ENCODE assay signal across 20 cellular contexts in the genomic region with DNA sequence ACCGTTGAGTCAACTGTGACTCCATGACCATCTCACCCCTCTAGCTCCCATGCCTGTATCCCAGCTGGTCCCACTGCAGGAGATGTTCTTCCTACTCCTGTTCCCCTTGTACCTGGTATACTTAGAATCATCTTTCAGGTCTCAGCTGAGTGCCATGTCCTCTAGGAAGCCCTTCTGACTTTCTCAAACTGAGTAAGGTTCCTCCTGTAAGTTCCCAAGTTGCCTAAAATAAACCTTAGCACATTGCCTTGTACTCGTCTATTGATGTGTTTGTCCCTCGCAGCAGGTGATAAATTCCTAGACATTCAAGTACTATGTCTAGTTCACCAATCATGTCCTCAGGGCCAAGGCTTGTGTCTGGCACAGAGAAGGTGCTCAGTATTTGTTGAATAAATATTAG. TPM values are rescaled to one million over a fixed set of nuclear protein-coding genes. Genes with fewer than 3 reads are reported as not detected.
DNase-seq lines count a peak whose midpoint lies in the region; ATAC-seq, FAIRE-seq and TF ChIP-seq lines count a peak whose summit lies in the region.
"Had no signal": no experiment of that assay in that cellular context is flagged by ENCODE, and none has a peak within 500 bp of the region (broad histone marks: within the 10 kb centered on the region; RNA-seq: fewer than 3 reads in every experiment).

No MANE protein-coding gene starts in this region.

- H3K4me1 ChIP-seq in heart right ventricle (peaks cover 0 to 35% (median 7%) of the 10 kb centered on the region in 9 donors), HEK293 (ENCODE audit: control insufficient read depth, insufficient read depth, low read length) (no peaks in the 10 kb centered on the region), neutrophil (ENCODE audit: control insufficient read depth in 1 of 2, insufficient read depth in 1 of 2, low read depth in 1 of 2, low read length in 1 of 2) (peaks cover 56 to 63% of the 10 kb centered on the region in 2 experiments)
- H3K4me1 ChIP-seq: BE2C, HAP-1 had no signal

- H3K27me3 ChIP-seq in heart right ventricle (no peaks in the 10 kb centered on the region), neutrophil (no peaks in the 10 kb centered on the region)
- H3K27me3 ChIP-seq: BE2C had no signal

- intact Hi-C loops in heart right ventricle (cut with DNase I) (no loop called here), cardiac septum (cut with DNase I) (no loop called here)

- no peak for TF ChIP-seq CTCF in heart right ventricle (IDR thresholded peaks at IDR 0.05)
- no peak for TF ChIP-seq CTCF in HEK293 (tag by site-specific recombination; IDR thresholded peaks at IDR 0.05)
- no peak for TF ChIP-seq CTCF in neutrophil (IDR thresholded peaks at IDR 0.05)

- peak overlapping the region in 9 of 10 donors; percentile 36 to 92 (median 74) for H3K27ac ChIP-seq in heart right ventricle
- H3K27ac ChIP-seq in HEK293 (ENCODE audit: extremely low read depth, low read depth, low read length), result no peak overlapping the region
- peak overlapping the region; percentile 86 for H3K27ac ChIP-seq in neutrophil
- H3K27ac ChIP-seq: C4-2B had no signal

- POLR2A ChIA-PET in HEK293 (lab: Yijun Ruan, JAX), result no interaction called here

- no peak for ATAC-seq in heart right ventricle
- ATAC-seq in HG02973 (IDR thresholded peaks at IDR 0.05; ENCODE audit: unreplicated experiment), result no peak
- ATAC-seq: CD8-positive, alpha-beta T cell had no signal

- H3K9me3 ChIP-seq in heart right ventricle (no peaks in the 10 kb centered on the region), HEK293 (ENCODE audit: control insufficient read depth, insufficient read depth, low read depth, low read length) (no peaks in the 10 kb centered on the region), neutrophil (no peaks in the 10 kb centered on the region)
- H3K9me3 ChIP-seq: BE2C, HAP-1 had no signal

- H3K4me3 ChIP-seq in heart right ventricle (no peak overlapping the region), HEK293 (ENCODE audit: low read depth, low read length) (no peak overlapping the region), neutrophil (ENCODE audit: low read depth in 1 of 2, low read length in 1 of 2) (no peak overlapping the region)
- H3K4me3 ChIP-seq: HAP-1 had no signal

- peak; percentile 20 for FAIRE-seq in GM12891 (lab: Jason Lieb, UNC)
- FAIRE-seq: D721Med, G401.6, GM12892, H1 had no signal

- TF ChIP-seq POLR2A in GM12891 (IDR thresholded peaks at IDR 0.05; ENCODE audit: low read depth, low read length), result no peak

- DNase-seq in heart right ventricle, result no peak
- DNase-seq in cardiac septum (ENCODE audit: low spot score), result no peak
- no peak for DNase-seq in GM12891 (ENCODE audit: insufficient read length, low spot score)
- DNase-seq in NCI-H146 (lab: John Stamatoyannopoulos, UW), result no peak
- DNase-seq in OCI-M2 (lab: John Stamatoyannopoulos, UW; ENCODE audit: unreplicated experiment), result no peak
- DNase-seq: BE2C; CD8-positive, alpha-beta T cell; COR-L47; DMS153; DMS79 treated with DMSO at 0.1 percent for 48 hours; EL had no signal

- WGBS in heart right ventricle, 2 donors, result 44 to 50% methylated on average over 3 of the region's 3 CpGs

- H3K36me3 ChIP-seq in heart right ventricle, result no peaks in the 10 kb centered on the region
- no peaks in the 10 kb centered on the region for H3K36me3 ChIP-seq in HEK293 (ENCODE audit: control insufficient read depth in 2 of 2, insufficient read depth in 1 of 2, low read length in 2 of 2)
- H3K36me3 ChIP-seq in neutrophil, result no peaks in the 10 kb centered on the region
- H3K36me3 ChIP-seq: BE2C, HAP-1 had no signal

- CTCF ChIA-PET in HEK293 (lab: Yijun Ruan, JAX), result interaction anchor here (0.6 to 1.9 kb wide), 5 partner anchors 12 to 231 kb away, joined by 3 to 8 read pairs (median 6); no protein-coding TSS in a partner anchor

TF ChIP-seq in GM12891, 5 proteins besides CTCF, POLR2A, EP300 and RAD21:
- no peak for TF ChIP-seq POU2F2 (IDR thresholded peaks at IDR 0.05; ENCODE audit: low read depth, low read length)
- TF ChIP-seq POLR2AphosphoS5 (IDR thresholded peaks at IDR 0.05; ENCODE audit: low read depth, low read length), result no peak
- TF ChIP-seq SPI1 (IDR thresholded peaks at IDR 0.05; ENCODE audit: low read depth, low read length), result no peak
- TF ChIP-seq TAF1 (IDR thresholded peaks at IDR 0.05; ENCODE audit: low read depth, low read length), result no peak
- no peak for TF ChIP-seq PAX5 (IDR thresholded peaks at IDR 0.05; ENCODE audit: insufficient read depth, low read length, severe bottlenecking)

TF ChIP-seq in HEK293, 187 proteins besides CTCF, POLR2A, EP300 and RAD21:
- TF ChIP-seq ZNF155 (tag by site-specific recombination; IDR thresholded peaks at IDR 0.05) (no peak), ZNF596 (tag by site-specific recombination; IDR thresholded peaks at IDR 0.05) (no peak), ZNF529 (tag by site-specific recombination; IDR thresholded peaks at IDR 0.05; ENCODE audit: insufficient replicate concordance) (no peak)
- TF ChIP-seq, protein P1, sequence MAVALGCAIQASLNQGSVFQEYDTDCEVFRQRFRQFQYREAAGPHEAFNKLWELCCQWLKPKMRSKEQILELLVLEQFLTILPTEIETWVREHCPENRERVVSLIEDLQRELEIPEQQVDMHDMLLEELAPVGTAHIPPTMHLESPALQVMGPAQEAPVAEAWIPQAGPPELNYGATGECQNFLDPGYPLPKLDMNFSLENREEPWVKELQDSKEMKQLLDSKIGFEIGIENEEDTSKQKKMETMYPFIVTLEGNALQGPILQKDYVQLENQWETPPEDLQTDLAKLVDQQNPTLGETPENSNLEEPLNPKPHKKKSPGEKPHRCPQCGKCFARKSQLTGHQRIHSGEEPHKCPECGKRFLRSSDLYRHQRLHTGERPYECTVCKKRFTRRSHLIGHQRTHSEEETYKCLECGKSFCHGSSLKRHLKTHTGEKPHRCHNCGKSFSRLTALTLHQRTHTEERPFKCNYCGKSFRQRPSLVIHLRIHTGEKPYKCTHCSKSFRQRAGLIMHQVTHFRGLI (tag by site-specific recombination; IDR thresholded peaks at IDR 0.05), result no peak
- TF ChIP-seq, protein P2, sequence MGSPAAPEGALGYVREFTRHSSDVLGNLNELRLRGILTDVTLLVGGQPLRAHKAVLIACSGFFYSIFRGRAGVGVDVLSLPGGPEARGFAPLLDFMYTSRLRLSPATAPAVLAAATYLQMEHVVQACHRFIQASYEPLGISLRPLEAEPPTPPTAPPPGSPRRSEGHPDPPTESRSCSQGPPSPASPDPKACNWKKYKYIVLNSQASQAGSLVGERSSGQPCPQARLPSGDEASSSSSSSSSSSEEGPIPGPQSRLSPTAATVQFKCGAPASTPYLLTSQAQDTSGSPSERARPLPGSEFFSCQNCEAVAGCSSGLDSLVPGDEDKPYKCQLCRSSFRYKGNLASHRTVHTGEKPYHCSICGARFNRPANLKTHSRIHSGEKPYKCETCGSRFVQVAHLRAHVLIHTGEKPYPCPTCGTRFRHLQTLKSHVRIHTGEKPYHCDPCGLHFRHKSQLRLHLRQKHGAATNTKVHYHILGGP (tag by site-specific recombination; IDR thresholded peaks at IDR 0.05), result 0 out of 2 replicates have a peak, but pooled peaks have one; percentile 31
- TF ChIP-seq, protein P3, sequence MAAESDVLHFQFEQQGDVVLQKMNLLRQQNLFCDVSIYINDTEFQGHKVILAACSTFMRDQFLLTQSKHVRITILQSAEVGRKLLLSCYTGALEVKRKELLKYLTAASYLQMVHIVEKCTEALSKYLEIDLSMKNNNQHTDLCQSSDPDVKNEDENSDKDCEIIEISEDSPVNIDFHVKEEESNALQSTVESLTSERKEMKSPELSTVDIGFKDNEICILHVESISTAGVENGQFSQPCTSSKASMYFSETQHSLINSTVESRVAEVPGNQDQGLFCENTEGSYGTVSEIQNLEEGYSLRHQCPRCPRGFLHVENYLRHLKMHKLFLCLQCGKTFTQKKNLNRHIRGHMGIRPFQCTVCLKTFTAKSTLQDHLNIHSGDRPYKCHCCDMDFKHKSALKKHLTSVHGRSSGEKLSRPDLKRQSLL (tag by site-specific recombination; IDR thresholded peaks at IDR 0.05), result no peak
TF ChIP-seq in HEK293: peak in this region for 1.

RNA-seq across cellular contexts. Expression of a gene that starts 18.4 kb away (rescaled TPM):
- total RNA-seq in heart right ventricle (10 to 100 TPM; 26.6 to 42.1 (median 33.1) TPM), cardiac septum (31.9 TPM)
- 10 to 100 TPM; 47.4 to 87.0 TPM for polyA plus RNA-seq in heart right ventricle
- polyA plus RNA-seq in GM12891 (2012; ENCODE audit: low read depth, missing spikeins), result 40.4 TPM

RNA-seq across cellular contexts. Expression of a gene that starts 26.5 kb away (rescaled TPM):
- total RNA-seq in heart right ventricle (10 to 100 TPM; 26.1 to 42.9 (median 36.5) TPM), cardiac septum (45.9 TPM)
- polyA plus RNA-seq in heart right ventricle, result 10 to 100 TPM in 1 of 2 donors, 1 to 10 TPM in 1; 9.8 to 14.1 TPM
- polyA plus RNA-seq in GM12891 (2012; ENCODE audit: low read depth, missing spikeins), result 7.7 TPM
